24 cellular contexts compared by ENCODE assay signal in the genomic region with DNA sequence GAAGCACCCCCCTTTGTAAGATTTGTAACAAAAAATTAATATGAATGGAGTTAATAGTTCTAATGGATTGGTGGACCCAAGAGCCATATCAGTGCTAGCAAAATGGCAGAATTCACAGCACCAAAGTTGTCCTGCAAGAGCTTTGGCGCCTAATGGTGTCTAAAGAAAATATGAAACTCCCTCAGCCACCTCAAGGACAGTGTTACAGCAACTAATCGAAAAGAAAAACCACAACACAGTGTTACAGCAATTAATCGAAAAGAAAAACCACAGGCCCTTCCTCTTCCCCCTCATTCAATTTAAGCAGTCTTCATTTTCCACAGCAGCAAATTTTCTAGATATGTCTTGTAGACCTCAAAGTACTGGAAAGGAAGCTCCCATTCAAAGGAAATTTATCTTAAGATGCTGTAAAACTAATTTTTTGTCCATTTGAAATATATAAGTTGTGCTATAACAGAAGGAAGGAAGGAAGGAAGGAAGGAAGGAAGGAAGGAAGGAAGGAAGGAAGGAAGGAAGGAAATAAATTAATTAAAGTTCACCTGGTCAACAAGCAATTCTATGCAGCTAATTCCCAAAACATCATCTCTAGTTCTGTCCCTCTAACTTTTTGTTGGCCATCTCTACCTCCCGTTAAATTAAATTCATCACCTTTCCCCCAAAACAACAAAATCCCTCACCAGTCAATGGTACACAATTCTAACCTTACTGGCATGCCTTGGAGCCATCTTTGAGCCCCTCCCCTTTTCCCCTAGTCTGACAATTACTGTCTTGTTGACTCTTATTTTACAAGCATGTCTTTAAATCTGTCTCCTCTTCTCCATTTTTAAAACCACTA. TPM values are rescaled to one million over a fixed set of nuclear protein-coding genes. Genes with fewer than 3 reads are reported as not detected.
DNase-seq lines count a peak whose midpoint lies in the region; ATAC-seq, FAIRE-seq and TF ChIP-seq lines count a peak whose summit lies in the region.
"Had no signal": no experiment of that assay in that cellular context is flagged by ENCODE, and none has a peak within 500 bp of the region (broad histone marks: within the 10 kb centered on the region; RNA-seq: fewer than 3 reads in every experiment).

No MANE protein-coding gene starts in this region.

- POLR2A ChIA-PET in HEK293 (lab: Yijun Ruan, JAX) (interaction anchor here (1.9 kb wide), 1 partner anchor 17 kb away, joined by 9 read pairs; the partner anchor contains the start of gene LRP6), GM12878 (lab: Charles Lee) (no interaction called here)

- no peak overlapping the region for H2AFZ ChIP-seq in GM12878 (ENCODE audit: control insufficient read depth, low read depth, low read length)

- CTCF ChIA-PET in HEK293 (lab: Yijun Ruan, JAX) (interaction anchor here (0.5 to 1.0 kb wide), 3 partner anchors 19 to 79 kb away, joined by 3 to 6 read pairs (median 4); no protein-coding TSS in a partner anchor), GM12878 (lab: Yijun Ruan, JAX) (interaction anchor here (0.6 kb wide), 1 partner anchor 112 kb away, joined by 3 read pairs; no protein-coding TSS in a partner anchor)

- intact Hi-C loops in GM12878 (cut with micrococcal nuclease; ENCODE audit: unreplicated experiment) = no loop called here

- BruUV-seq in GM12878 (replicated peaks; lab: Mats Ljungman, UMichigan) = no TSS peak

- no peak for FAIRE-seq in GM12878 (lab: Jason Lieb, UNC)
- FAIRE-seq: A204.1, GM12892, H1 had no signal

- H3K9ac ChIP-seq in BLaER1 (no peak overlapping the region), GM12878 (ENCODE audit: control insufficient read depth, insufficient read depth, low read length) (no peak overlapping the region)

- peak overlapping the region; percentile 29 for H3K4me2 ChIP-seq in BLaER1
- no peak overlapping the region; the same call in 1 of the 2 replicates for H3K4me2 ChIP-seq in GM12878 (ENCODE audit: control insufficient read depth, insufficient read depth)

- H3K27me3 ChIP-seq in BLaER1 (no peaks in the 10 kb centered on the region), GM12878 (replicated peaks in 1 of 2; ENCODE audit: control insufficient read depth in 2 of 2, insufficient read depth in 2 of 2, low read length in 1 of 2) (no peaks in the 10 kb centered on the region)
- H3K27me3 ChIP-seq: BE2C had no signal

- WGBS in GM12878 (ENCODE audit: insufficient coverage, insufficient replicate concordance, low lambda C conversion rate, missing lambda C conversion rate) = 22% methylated on average over 4 of the region's 4 CpGs

- H3K9me3 ChIP-seq in BLaER1 (peaks cover 29% of the 10 kb centered on the region), HEK293 (ENCODE audit: control insufficient read depth, insufficient read depth, low read depth, low read length) (no peaks in the 10 kb centered on the region; the same call in 1 of the 2 replicates), GM12878 (replicated peaks; ENCODE audit: control insufficient read depth, insufficient read depth, low read length) (no peaks in the 10 kb centered on the region; the same call in none of the 3 replicates)
- H3K9me3 ChIP-seq: BE2C had no signal

- peak; percentile 7 to 54 for DNase-seq in NOMO-1 (lab: John Stamatoyannopoulos, UW; ENCODE audit: unreplicated experiment in 2 of 2)
- peak; percentile 52 for DNase-seq in GM12878 (ENCODE audit: low read depth, low spot score)
- no peak for DNase-seq in SK-N-DZ (ENCODE audit: low spot score)
- DNase-seq in HCEC 1CT = no peak
- no peak for DNase-seq in NAMALWA (ENCODE audit: low spot score)
- DNase-seq: BE2C; CD4-positive, alpha-beta T cell; COR-L47; DMS79; IMR-90; Karpas-422; NCI-H1092; NCI-H2029 treated with DMSO at 0.1 percent for 48 hours; NCI-H226; NCI-H510A treated with DMSO at 0.1 percent for 48 hours; NCI-H774; PC-3; Right ventricle myocardium superior had no signal

- TF ChIP-seq EP300 in GM12878 (IDR thresholded peaks at IDR 0.05; ENCODE audit: borderline replicate concordance in 1 of 2, control insufficient read depth in 1 of 2, low read depth in 2 of 2, low read length in 2 of 2) = no peak

- no peak for TF ChIP-seq POLR2A in GM12878 (IDR thresholded peaks at IDR 0.05; ENCODE audit: low read depth, low read length)

- TF ChIP-seq CTCF in HEK293 (tag by site-specific recombination; IDR thresholded peaks at IDR 0.05) = no peak
- TF ChIP-seq CTCF in GM12878 (IDR thresholded peaks at IDR 0.05 in 2 of 3, conservative IDR thresholded peaks at IDR 0.05 in 1 of 3; ENCODE audit: control insufficient read depth in 2 of 3, extremely low read depth in 1 of 3, insufficient read depth in 1 of 3, low read depth in 3 of 3, low read length in 3 of 3) = no peak

- in situ Hi-C loops in GM12878 (cut with MboI) = no loop called here

- H4K20me1 ChIP-seq in BLaER1 (peaks cover 83% of the 10 kb centered on the region), GM12878 (ENCODE audit: control insufficient read depth, insufficient read depth) (no peaks in the 10 kb centered on the region)

- H3K79me2 ChIP-seq in GM12878 (ENCODE audit: control insufficient read depth, insufficient read depth, low read length) = peaks cover 2% of the 10 kb centered on the region

- H3K36me3 ChIP-seq in BLaER1 (peaks cover 41% of the 10 kb centered on the region), HEK293 (ENCODE audit: control insufficient read depth in 2 of 2, insufficient read depth in 1 of 2, low read length in 2 of 2) (no peaks in the 10 kb centered on the region; a peak in 1 of 3 replicates), GM12878 (ENCODE audit: control insufficient read depth in 2 of 2, insufficient read depth in 2 of 2, low read length in 1 of 2) (no peaks in the 10 kb centered on the region)

- H3K4me1 ChIP-seq in BLaER1 (peaks cover 17% of the 10 kb centered on the region), HEK293 (ENCODE audit: control insufficient read depth, insufficient read depth, low read length) (no peaks in the 10 kb centered on the region; the same call in 1 of the 2 replicates), GM12878 (ENCODE audit: control insufficient read depth, insufficient read depth, low read length) (0 out of 2 replicates have a peak, but pooled peaks cover 3% of the 10 kb centered on the region)
- H3K4me1 ChIP-seq: BE2C had no signal

- peak; percentile 92 for ATAC-seq in GM12878
- ATAC-seq: PC-3, SK-N-SH treated with all-trans-retinoic acid at 6 μM for 48 hours had no signal

- TF ChIP-seq RAD21 in GM12878 (IDR thresholded peaks at IDR 0.05; ENCODE audit: insufficient read depth, low read depth, low read length) = no peak

- no peak overlapping the region for H3K4me3 ChIP-seq in BLaER1
- no peak overlapping the region for H3K4me3 ChIP-seq in HEK293 (ENCODE audit: low read depth, low read length)
- H3K4me3 ChIP-seq in GM12878 = no peak overlapping the region

- H3K27ac ChIP-seq in BLaER1 (no peak overlapping the region), HEK293 (ENCODE audit: extremely low read depth, low read depth, low read length) (no peak overlapping the region), GM12878 (ENCODE audit: control insufficient read depth, insufficient read depth) (no peak overlapping the region)

- SMC1A ChIA-PET in GM12878 (lab: Charles Lee; ENCODE audit: uncharacterized antibody, unreplicated experiment) = no interaction called here

- RAD21 ChIA-PET in GM12878 (lab: Charles Lee; ENCODE audit: unreplicated experiment) = no interaction called here

TF ChIP-seq in HEK293, 187 proteins besides CTCF, POLR2A, EP300 and RAD21 (continues in another document):
- TF ChIP-seq ZBTB26 (tag by site-specific recombination; optimal IDR thresholded peaks at IDR 0.05) (no peak), IKZF3 (tag by site-specific recombination; IDR thresholded peaks at IDR 0.05) (no peak), ZNF366 (tag by site-specific recombination; conservative IDR thresholded peaks at IDR 0.05) (peak; percentile 85)

TF ChIP-seq in GM12878, 131 proteins besides CTCF, POLR2A, EP300 and RAD21 (continues in another document):
- TF ChIP-seq YY1 (IDR thresholded peaks at IDR 0.05; ENCODE audit: low read depth, low read length) (peak; percentile 60; the same call in 1 of the 2 replicates), IKZF2 (IDR thresholded peaks at IDR 0.05) (peak in 1 of 2 experiments; percentile 26; a peak in 1 of 4 replicates), ETV6 (conservative IDR thresholded peaks at IDR 0.05 in 1 of 2, IDR thresholded peaks at IDR 0.05 in 1 of 2; ENCODE audit: borderline replicate concordance in 1 of 2, low read depth in 1 of 2) (peak in 1 of 2 experiments; percentile 37; a peak in 1 of 4 replicates), MTA2 (IDR thresholded peaks at IDR 0.05; ENCODE audit: low read depth) (peak; percentile 82), RELA (IDR thresholded peaks at IDR 0.05; ENCODE audit: borderline replicate concordance, partially characterized antibody) (no peak), NBN (IDR thresholded peaks at IDR 0.05) (no peak), MAX (IDR thresholded peaks at IDR 0.05; ENCODE audit: low read depth, low read length) (no peak), KDM1A (IDR thresholded peaks at IDR 0.05; ENCODE audit: borderline replicate concordance) (no peak), BCL11A (IDR thresholded peaks at IDR 0.05; ENCODE audit: low read depth, low read length) (peak; percentile 65; the same call in 1 of the 2 replicates), IKZF1 (conservative IDR thresholded peaks at IDR 0.05) (0 out of 2 replicates have a peak, but pooled peaks have one; percentile 12), RUNX3 (IDR thresholded peaks at IDR 0.05; ENCODE audit: low read length) (peak; percentile 84)

RNA-seq across cellular contexts. Expression of gene LRP6, which starts 17.4 kb away (rescaled TPM):
- 46.5 and 49.7 TPM in 2 replicates for total RNA-seq in GM12878 (2013; cell fraction: nucleolus; rRNA removed)
- 10.9 and 14.9 TPM in 2 replicates for total RNA-seq in GM12878 (2014; rRNA removed)
- 6.8 and 7.1 TPM in 2 replicates for total RNA-seq in GM12878 (2014; rRNA removed; fragmentation: Illumina TruSeq; extraction: Trizol)
- total RNA-seq in GM12878 (2021) = 9.0 and 9.4 TPM in 2 replicates
- polyA plus RNA-seq in GM12878 (2011; ENCODE audit: low read depth) = 1.2 TPM
- 1.5 and 1.6 TPM in 2 replicates for polyA plus RNA-seq in GM12878 (2011; rRNA removed)
- polyA plus RNA-seq in GM12878 (2011; cell fraction: cytosol; rRNA removed) = 1.9 and 3.3 TPM in 2 replicates
- 2.5 and 3.0 TPM in 2 replicates for polyA plus RNA-seq in GM12878 (2011; cell fraction: nucleus; rRNA removed)
- polyA plus RNA-seq in GM12878 (2012) = 2.1 and 2.4 TPM in 2 replicates
- polyA plus RNA-seq in GM12878 (2014; fragmentation: Illumina TruSeq; extraction: Trizol) = 6.1 TPM in 2 replicates
- 1 to 10 TPM; 1.5 to 8.4 TPM for polyA plus RNA-seq in GM12878 (2014; fragmentation: Nextera tagmentation; extraction: Ambion mirVana)
- polyA plus RNA-seq in GM12878 (2014; rRNA removed) = 5.5 and 5.7 TPM in 2 replicates
- 1 to 10 TPM; 6.0 to 6.1 TPM for polyA plus RNA-seq in GM12878 (2016; fragmentation: Nextera tagmentation; extraction: Ambion mirVana)
- 8.2 and 9.1 TPM in 2 replicates for polyA minus RNA-seq in GM12878 (2011; rRNA and poly(A)+ RNA removed)
- 1.2 and 1.9 TPM in 2 replicates for polyA minus RNA-seq in GM12878 (2011; cell fraction: cytosol; rRNA and poly(A)+ RNA removed)
- polyA minus RNA-seq in GM12878 (2011; cell fraction: nucleus; rRNA and poly(A)+ RNA removed) = 3.4 and 3.9 TPM in 2 replicates
- polyA plus RNA-seq in SK-N-DZ (2014; cell fraction: cytosol; rRNA removed) = 18.7 and 22.9 TPM in 2 replicates
- 23.5 and 29.2 TPM in 2 replicates for polyA plus RNA-seq in SK-N-DZ (2014; cell fraction: nucleus; rRNA removed)

Comparison
In these comparisons a context has a peak if more than half of its experiments do, and no peak if none do; other contexts are left out.
1. DNase-seq: peak in NOMO-1 (2 of 2) and GM12878 (single experiment); none in SK-N-DZ (single experiment), HCEC 1CT (single experiment) and NAMALWA (single experiment).